Comparison of ENCODE assay signal across 18 cellular contexts in genomic region chr16:20610192-20610891, GRCh38. TPM values are rescaled to one million over a fixed set of nuclear protein-coding genes. Genes with fewer than 3 reads are reported as not detected.
DNase-seq lines count a peak whose midpoint lies in the region; FAIRE-seq and TF ChIP-seq lines count a peak whose summit lies in the region.
"Had no signal": no experiment of that assay in that cellular context is flagged by ENCODE, and none has a peak within 500 bp of the region (broad histone marks: within the 10 kb centered on the region; RNA-seq: fewer than 3 reads in every experiment).

No MANE protein-coding gene starts in this region.

- DNase-seq in DMS 273 (lab: John Stamatoyannopoulos, UW; ENCODE audit: unreplicated experiment) (peak; percentile 43), DMS 273 treated with DMSO at 0.1 percent for 48 hours (lab: John Stamatoyannopoulos, UW) (no peak), NCI-H510A treated with DMSO at 0.1 percent for 48 hours (lab: John Stamatoyannopoulos, UW) (peak; percentile 99), coronary artery (ENCODE audit: low spot score) (peak; percentile 76), thyroid gland (peak; percentile 79 to 92), HEK293T (ENCODE audit: extremely low spot score) (no peak), NCI-H446 treated with DMSO at 0.1 percent for 48 hours (lab: John Stamatoyannopoulos, UW) (no peak), RCC 7860 (ENCODE audit: low spot score) (no peak)
- DNase-seq: activated CD4-positive, CD25-positive, alpha-beta regulatory T cell treated with anti-CD3 and anti-CD28 coated beads, Interleukin-2, amount 50 U/mL, for 72 hours; activated T-cell treated with anti-CD3 and anti-CD28 coated beads, Interleukin-2, amount 50 U/mL, for 4 hours; naive thymus-derived CD4-positive, alpha-beta T cell; NCI-H1930; PC-3; stimulated activated CD4-positive, alpha-beta T cell treated with anti-CD3 and anti-CD28 coated beads, Interleukin-2, amount 100 ng/mL, for 48 hours had no signal

- no peak overlapping the region for H3K4me3 ChIP-seq in coronary artery
- H3K4me3 ChIP-seq in thyroid gland (replicated peaks in 1 of 3) = no peak overlapping the region

- CTCF ChIA-PET in HEK293T (lab: Yijun Ruan, JAX) = no interaction called here

- no peaks in the 10 kb centered on the region for H3K9me3 ChIP-seq in thyroid gland

- TF ChIP-seq POLR2A in thyroid gland (IDR thresholded peaks at IDR 0.05) = no peak

- peak overlapping the region; percentile 66 to 95 for H3K27ac ChIP-seq in coronary artery
- peak overlapping the region; percentile 39 to 74 (median 67) for H3K27ac ChIP-seq in thyroid gland
- H3K27ac ChIP-seq: 22Rv1 had no signal

- H3K27me3 ChIP-seq in thyroid gland = no peaks in the 10 kb centered on the region

- no peak for TF ChIP-seq CTCF in coronary artery (IDR thresholded peaks at IDR 0.05)
- no peak for TF ChIP-seq CTCF in thyroid gland (IDR thresholded peaks at IDR 0.05)

- H3K36me3 ChIP-seq in thyroid gland = no peaks in the 10 kb centered on the region

- H3K4me1 ChIP-seq in thyroid gland = peaks cover 34 to 47% of the 10 kb centered on the region in 2 donors

- POLR2A ChIA-PET in HEK293T (lab: Yijun Ruan, JAX) = no interaction called here

- WGBS in thyroid gland, 2 donors = 33 to 38% methylated on average over 6 of the region's 6 CpGs

- no peak for FAIRE-seq in RCC 7860 (lab: Jason Lieb, UNC)
- FAIRE-seq: GM18507 had no signal

- intact Hi-C loops in thyroid gland (cut with DNase I) = loop anchor here (10.0 kb wide), 1 partner anchor 64 kb away; no protein-coding TSS in a partner anchor

TF ChIP-seq in HEK293T, 16 proteins besides CTCF, POLR2A, EP300 and RAD21:
- TF ChIP-seq CTBP1 (IDR thresholded peaks at IDR 0.05; ENCODE audit: borderline replicate concordance) = no peak

RNA-seq across cellular contexts. Expression of gene ACSM2B, which starts 34.2 kb away (rescaled TPM):
- total RNA-seq in thyroid gland = 1 to 10 TPM in 1 of 4 donors, under 1 TPM in 2, not detected in 1; 0.27 to 2.3 (median 0.33) TPM
- total RNA-seq: chondrocyte; glomerular endothelial cell; naive thymus-derived CD4-positive, alpha-beta T cell; PC-3 had no signal

Comparison
In these comparisons a context has a peak if more than half of its experiments do, and no peak if none do; other contexts are left out.
1. DNase-seq: peak in DMS 273 (single experiment), NCI-H510A treated with DMSO at 0.1 percent for 48 hours (single experiment), coronary artery (single experiment) and thyroid gland (2 of 2); none in DMS 273 treated with DMSO at 0.1 percent for 48 hours (single experiment), HEK293T (single experiment), NCI-H446 treated with DMSO at 0.1 percent for 48 hours (single experiment) and RCC 7860 (single experiment).